In the genomic region with DNA sequence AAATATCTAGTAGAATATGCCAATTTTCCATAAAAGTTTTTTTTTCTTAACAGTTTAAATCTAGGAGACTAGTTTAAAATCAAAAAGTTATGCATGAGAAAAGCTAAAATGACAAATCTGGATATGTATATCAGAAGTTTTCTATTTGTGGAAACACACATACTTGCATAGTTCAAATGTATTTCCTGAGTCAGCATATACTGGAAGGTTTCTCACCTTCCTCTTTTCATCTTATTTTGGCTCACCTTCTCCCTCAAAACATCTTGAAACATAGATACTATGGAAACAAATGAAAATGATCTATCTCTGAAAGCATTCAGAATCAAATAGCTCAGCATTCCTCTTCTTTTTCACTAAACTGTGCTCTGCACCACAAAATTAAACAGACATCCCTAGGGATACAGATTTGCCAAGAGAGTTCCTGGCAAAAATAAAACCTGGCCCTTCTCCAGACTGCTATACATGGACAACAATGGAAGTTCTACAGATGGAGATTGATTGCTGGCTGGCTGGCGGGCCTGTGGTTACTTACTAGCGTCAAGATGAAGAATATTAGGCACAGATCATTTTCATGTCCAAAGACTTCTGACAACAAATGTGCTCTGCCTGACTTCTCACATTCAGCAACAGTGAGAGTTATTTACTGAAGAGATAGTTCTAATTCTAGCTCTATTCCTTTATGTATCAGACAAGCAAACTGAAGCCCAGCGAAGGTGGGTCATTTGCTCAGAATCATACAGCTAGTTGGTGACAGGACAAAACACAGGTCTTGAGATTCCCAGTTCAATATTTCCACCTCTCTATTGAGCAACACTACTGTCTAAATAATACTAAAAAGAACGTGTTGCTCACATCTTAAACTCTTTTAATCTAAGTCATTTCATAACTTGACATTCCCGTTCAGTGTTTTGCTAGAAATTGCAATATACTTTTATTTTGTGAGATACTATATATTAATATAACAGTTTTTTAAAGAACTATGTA, we compare ENCODE assay signal across 1 cellular context.
TF ChIP-seq lines count a peak whose summit lies in the region.

No MANE protein-coding gene starts in this region.

TF ChIP-seq in SK-N-SH treated with all-trans-retinoic acid at 6 μM for 48 hours, 23 proteins besides CTCF, POLR2A, EP300 and RAD21 (continued from another document):
- TF ChIP-seq, protein P1, sequence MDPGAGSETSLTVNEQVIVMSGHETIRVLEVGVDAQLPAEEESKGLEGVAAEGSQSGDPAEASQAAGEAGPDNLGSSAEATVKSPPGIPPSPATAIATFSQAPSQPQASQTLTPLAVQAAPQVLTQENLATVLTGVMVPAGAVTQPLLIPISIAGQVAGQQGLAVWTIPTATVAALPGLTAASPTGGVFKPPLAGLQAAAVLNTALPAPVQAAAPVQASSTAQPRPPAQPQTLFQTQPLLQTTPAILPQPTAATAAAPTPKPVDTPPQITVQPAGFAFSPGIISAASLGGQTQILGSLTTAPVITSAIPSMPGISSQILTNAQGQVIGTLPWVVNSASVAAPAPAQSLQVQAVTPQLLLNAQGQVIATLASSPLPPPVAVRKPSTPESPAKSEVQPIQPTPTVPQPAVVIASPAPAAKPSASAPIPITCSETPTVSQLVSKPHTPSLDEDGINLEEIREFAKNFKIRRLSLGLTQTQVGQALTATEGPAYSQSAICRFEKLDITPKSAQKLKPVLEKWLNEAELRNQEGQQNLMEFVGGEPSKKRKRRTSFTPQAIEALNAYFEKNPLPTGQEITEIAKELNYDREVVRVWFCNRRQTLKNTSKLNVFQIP (CRISPR knock-in tag; IDR thresholded peaks at IDR 0.05; ENCODE audit: borderline replicate concordance, low read depth): 0 out of 2 replicates have a peak, but pooled peaks have one; percentile 89
- no peak for TF ChIP-seq ZNF565 (CRISPR knock-in tag; conservative IDR thresholded peaks at IDR 0.05; ENCODE audit: low read depth)
- no peak for TF ChIP-seq OSR1 (CRISPR knock-in tag; IDR thresholded peaks at IDR 0.05)
- no peak for TF ChIP-seq ZC3H10 (CRISPR knock-in tag; IDR thresholded peaks at IDR 0.05)
- no peak for TF ChIP-seq ZFP30 (CRISPR knock-in tag; IDR thresholded peaks at IDR 0.05)
- TF ChIP-seq, protein P2, sequence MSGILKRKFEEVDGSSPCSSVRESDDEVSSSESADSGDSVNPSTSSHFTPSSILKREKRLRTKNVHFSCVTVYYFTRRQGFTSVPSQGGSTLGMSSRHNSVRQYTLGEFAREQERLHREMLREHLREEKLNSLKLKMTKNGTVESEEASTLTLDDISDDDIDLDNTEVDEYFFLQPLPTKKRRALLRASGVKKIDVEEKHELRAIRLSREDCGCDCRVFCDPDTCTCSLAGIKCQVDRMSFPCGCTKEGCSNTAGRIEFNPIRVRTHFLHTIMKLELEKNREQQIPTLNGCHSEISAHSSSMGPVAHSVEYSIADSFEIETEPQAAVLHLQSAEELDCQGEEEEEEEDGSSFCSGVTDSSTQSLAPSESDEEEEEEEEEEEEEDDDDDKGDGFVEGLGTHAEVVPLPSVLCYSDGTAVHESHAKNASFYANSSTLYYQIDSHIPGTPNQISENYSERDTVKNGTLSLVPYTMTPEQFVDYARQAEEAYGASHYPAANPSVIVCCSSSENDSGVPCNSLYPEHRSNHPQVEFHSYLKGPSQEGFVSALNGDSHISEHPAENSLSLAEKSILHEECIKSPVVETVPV (CRISPR knock-in tag; IDR thresholded peaks at IDR 0.05): no peak
